ENCODE assay signal across 12 cellular contexts in genomic region chr12:2294651-2295475, GRCh38.
DNase-seq lines count a peak whose midpoint lies in the region; ATAC-seq and TF ChIP-seq lines count a peak whose summit lies in the region.
"Had no signal": no experiment of that assay in that cellular context is flagged by ENCODE, and none has a peak within 500 bp of the region (broad histone marks: within the 10 kb centered on the region; RNA-seq: fewer than 3 reads in every experiment).

No MANE protein-coding gene starts in this region.

- no peaks in the 10 kb centered on the region for H3K36me3 Mint-ChIP-seq in activated T-helper 1 cell treated with anti-CD3 and anti-CD28 coated beads, Interleukin-12 subunit alpha, Interleukin-12 subunit beta, Interleukin-2, Interleukin-4 antibody, amounts not matched to agents 30 ng/mL and 10 ng/mL and 1 ng/mL, durations not matched to agents 14 hours and 24 hours and 36 hours (ENCODE audit: low read depth)
- H3K36me3 Mint-ChIP-seq: IgD-negative memory B cell had no signal

- H3K4me3 ChIP-seq in cardiac fibroblast (replicated peaks in 1 of 2; ENCODE audit: low read depth in 2 of 2, low read length in 2 of 2): no peak overlapping the region

- H3K27me3 Mint-ChIP-seq in activated T-helper 1 cell treated with anti-CD3 and anti-CD28 coated beads, Interleukin-12 subunit alpha, Interleukin-12 subunit beta, Interleukin-2, Interleukin-4 antibody, amounts not matched to agents 30 ng/mL and 10 ng/mL and 1 ng/mL, durations not matched to agents 14 hours and 24 hours and 36 hours (ENCODE audit: insufficient read depth): peaks cover 13% of the 10 kb centered on the region

- DNase-seq in Right ventricle myocardium superior: no peak
- no peak for DNase-seq in cardiac septum (ENCODE audit: low spot score)
- peak; percentile 36 to 65 for DNase-seq in cardiac fibroblast (ENCODE audit: low read depth in 2 of 2)
- peak; percentile 88 for DNase-seq in mesenteric fat pad (ENCODE audit: low spot score)
- no peak for DNase-seq in islet precursor cell
- DNase-seq in activated T-helper 1 cell treated with anti-CD3 and anti-CD28 coated beads, Interleukin-12 subunit alpha, Interleukin-12 subunit beta, Interleukin-2, Interleukin-4 antibody, amounts not matched to agents 30 ng/mL and 10 ng/mL and 1 ng/mL, durations not matched to agents 14 hours and 24 hours and 36 hours (ENCODE audit: low spot score): no peak
- DNase-seq in RPMI8226: no peak
- DNase-seq: ACHN; NCI-H774; stimulated activated naive CD4-positive, alpha-beta T cell treated with Interleukin-2 at 50 U/mL for 16 hours had no signal

- H3K27ac Mint-ChIP-seq in activated T-helper 1 cell treated with anti-CD3 and anti-CD28 coated beads, Interleukin-12 subunit alpha, Interleukin-12 subunit beta, Interleukin-2, Interleukin-4 antibody, amounts not matched to agents 30 ng/mL and 10 ng/mL and 1 ng/mL, durations not matched to agents 14 hours and 24 hours and 36 hours: no peak overlapping the region
- H3K27ac Mint-ChIP-seq: IgD-negative memory B cell had no signal

- H3K4me1 Mint-ChIP-seq in activated T-helper 1 cell treated with anti-CD3 and anti-CD28 coated beads, Interleukin-12 subunit alpha, Interleukin-12 subunit beta, Interleukin-2, Interleukin-4 antibody, amounts not matched to agents 30 ng/mL and 10 ng/mL and 1 ng/mL, durations not matched to agents 14 hours and 24 hours and 36 hours (ENCODE audit: low read depth): peaks cover 8% of the 10 kb centered on the region

- H3K4me3 Mint-ChIP-seq in activated T-helper 1 cell treated with anti-CD3 and anti-CD28 coated beads, Interleukin-12 subunit alpha, Interleukin-12 subunit beta, Interleukin-2, Interleukin-4 antibody, amounts not matched to agents 30 ng/mL and 10 ng/mL and 1 ng/mL, durations not matched to agents 14 hours and 24 hours and 36 hours: no peak overlapping the region

- intact Hi-C loops in Right ventricle myocardium superior (cut with DNase I) (no loop called here), cardiac septum (cut with DNase I) (no loop called here)
- intact Hi-C loops in activated T-helper 1 cell treated with anti-CD3 and anti-CD28 coated beads, Interleukin-12 subunit alpha, Interleukin-12 subunit beta, Interleukin-2, Interleukin-4 antibody, amounts not matched to agents 30 ng/mL and 10 ng/mL and 1 ng/mL, durations not matched to agents 14 hours and 24 hours and 36 hours (cut with micrococcal nuclease): loop anchor here (10.0 kb wide), 1 partner anchor 290 kb away; no protein-coding TSS in a partner anchor

- ATAC-seq in Right ventricle myocardium superior (ENCODE audit: poor library complexity) (peak; percentile 1), HG02970 (IDR thresholded peaks at IDR 0.05; ENCODE audit: low FRiP score, unreplicated experiment) (no peak)

- TF ChIP-seq CTCF in cardiac fibroblast (IDR thresholded peaks at IDR 0.05; ENCODE audit: low read depth, low read length): no peak

- H3K9me3 Mint-ChIP-seq in activated T-helper 1 cell treated with anti-CD3 and anti-CD28 coated beads, Interleukin-12 subunit alpha, Interleukin-12 subunit beta, Interleukin-2, Interleukin-4 antibody, amounts not matched to agents 30 ng/mL and 10 ng/mL and 1 ng/mL, durations not matched to agents 14 hours and 24 hours and 36 hours: no peaks in the 10 kb centered on the region
- H3K9me3 Mint-ChIP-seq: IgD-negative memory B cell had no signal

Comparison
In these comparisons a context has a peak if more than half of its experiments do, and no peak if none do; other contexts are left out.
1. DNase-seq: peak in cardiac fibroblast (2 of 2) and mesenteric fat pad (single experiment); none in Right ventricle myocardium superior (single experiment), cardiac septum (single experiment), islet precursor cell (single experiment), activated T-helper 1 cell treated with anti-CD3 and anti-CD28 coated beads, Interleukin-12 subunit alpha, Interleukin-12 subunit beta, Interleukin-2, Interleukin-4 antibody, amounts not matched to agents 30 ng/mL and 10 ng/mL and 1 ng/mL, durations not matched to agents 14 hours and 24 hours and 36 hours (single experiment) and RPMI8226 (single experiment).